22 cellular contexts compared by ENCODE assay signal in the genomic region with DNA sequence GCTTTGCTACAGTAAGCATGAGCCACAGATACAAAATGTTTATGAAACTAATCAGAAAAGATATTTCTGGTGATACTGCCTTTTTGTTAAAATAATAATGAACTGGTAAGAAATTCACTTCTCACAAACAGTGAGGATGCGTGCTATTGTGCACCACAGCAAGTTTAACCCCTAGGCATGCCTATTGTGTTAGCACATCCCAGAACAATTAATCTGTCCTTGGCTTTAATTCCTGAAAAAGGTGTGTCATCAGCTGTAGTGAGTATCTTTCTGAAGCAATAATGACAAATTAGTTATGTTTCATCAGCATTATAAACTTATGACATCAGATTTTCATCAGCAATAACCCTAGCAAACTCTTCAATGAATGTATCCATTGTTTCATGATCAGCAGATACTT.
"Had no signal": no experiment of that assay in that cellular context is flagged by ENCODE, and none has a peak within 500 bp of the region (broad histone marks: within the 10 kb centered on the region; RNA-seq: fewer than 3 reads in every experiment).

No MANE protein-coding gene starts in this region.

- ATAC-seq: HepG2, Right ventricle myocardium inferior had no signal

- H3K4me3 ChIP-seq: MG63, SJCRH30 had no signal

- H3K9me3 ChIP-seq: MG63 had no signal

- H3K27me3 ChIP-seq: MG63, SJCRH30 had no signal

- H3K27ac ChIP-seq: RWPE1, SJCRH30 had no signal

- DNase-seq: IMR-90, Karpas-422, KG1, MG63, NCI-H1092, NCI-H1436, NCI-H187, NCI-H2029, NCI-H2081 treated with DMSO at 0.1 percent for 48 hours, NCI-H2171, NCI-H226, NCI-H446, NCI-H510A, NCI-H524 treated with DMSO at 0.1 percent for 48 hours, NCI-H69, NCI-H774, SHP77 treated with DMSO at 0.1 percent for 48 hours, SJCRH30 had no signal

- H3K4me1 ChIP-seq: SJCRH30 had no signal

- FAIRE-seq: HepG2, RCC 7860 had no signal

- H3K36me3 ChIP-seq: MG63, SJCRH30 had no signal
